ENCODE assay signal across 15 cellular contexts in genomic region chr13:97506511-97506910, GRCh38.
DNase-seq lines count a peak whose midpoint lies in the region; ATAC-seq and TF ChIP-seq lines count a peak whose summit lies in the region.
"Had no signal": no experiment of that assay in that cellular context is flagged by ENCODE, and none has a peak within 500 bp of the region (broad histone marks: within the 10 kb centered on the region; RNA-seq: fewer than 3 reads in every experiment).

No MANE protein-coding gene starts in this region.

- no peaks in the 10 kb centered on the region for H3K79me2 ChIP-seq in smooth muscle cell (ENCODE audit: low read depth)

- ATAC-seq in HG03280 (IDR thresholded peaks at IDR 0.05; ENCODE audit: unreplicated experiment): no peak
- no peak for ATAC-seq in HG03460 (IDR thresholded peaks at IDR 0.05; ENCODE audit: unreplicated experiment)
- ATAC-seq: left colon; naive thymus-derived CD4-positive, alpha-beta T cell; psoas muscle had no signal

- DNase-seq in GM04504 (ENCODE audit: low read depth) (peak; percentile 18), SHP77 (lab: John Stamatoyannopoulos, UW) (peak; percentile 68 to 83), fibroblast of pulmonary artery (ENCODE audit: low read depth) (peak; percentile 79), non-pigmented ciliary epithelial cell (ENCODE audit: low read depth) (peak; percentile 13), smooth muscle cell (lab: John Stamatoyannopoulos, UW; ENCODE audit: unreplicated experiment) (no peak)
- no peak for DNase-seq in activated T-helper 2 cell treated with anti-CD3 and anti-CD28 coated beads, Interferon-gamma antibody, Interleukin-2, Interleukin-4, amounts not matched to agents 10 μg/mL and 5 μg/mL and 100 μg/mL, durations not matched to agents 14 hours and 24 hours and 36 hours (ENCODE audit: low spot score)
- DNase-seq: activated naive CD4-positive, alpha-beta T cell treated with anti-CD3 and anti-CD28 coated beads, Interleukin-2, amount 50 U/mL, for 16 hours; DMS79 treated with DMSO at 0.1 percent for 48 hours; endodermal cell; left colon; naive thymus-derived CD4-positive, alpha-beta T cell; psoas muscle; SW 1271 had no signal

- no peaks in the 10 kb centered on the region for H3K9me3 Mint-ChIP-seq in activated T-helper 2 cell treated with anti-CD3 and anti-CD28 coated beads, Interferon-gamma antibody, Interleukin-2, Interleukin-4, amounts not matched to agents 10 μg/mL and 5 μg/mL and 100 μg/mL, durations not matched to agents 14 hours and 24 hours and 36 hours

- H3K4me3 Mint-ChIP-seq in activated T-helper 2 cell treated with anti-CD3 and anti-CD28 coated beads, Interferon-gamma antibody, Interleukin-2, Interleukin-4, amounts not matched to agents 10 μg/mL and 5 μg/mL and 100 μg/mL, durations not matched to agents 14 hours and 24 hours and 36 hours (ENCODE audit: low read depth): no peak overlapping the region
- H3K4me3 Mint-ChIP-seq: endodermal cell; naive thymus-derived CD4-positive, alpha-beta T cell had no signal

- intact Hi-C loops in activated T-helper 2 cell treated with anti-CD3 and anti-CD28 coated beads, Interferon-gamma antibody, Interleukin-2, Interleukin-4, amounts not matched to agents 10 μg/mL and 5 μg/mL and 100 μg/mL, durations not matched to agents 14 hours and 24 hours and 36 hours (cut with micrococcal nuclease): no loop called here

- H3K4me2 ChIP-seq in smooth muscle cell: no peak overlapping the region

- no peaks in the 10 kb centered on the region for H3K4me1 Mint-ChIP-seq in activated T-helper 2 cell treated with anti-CD3 and anti-CD28 coated beads, Interferon-gamma antibody, Interleukin-2, Interleukin-4, amounts not matched to agents 10 μg/mL and 5 μg/mL and 100 μg/mL, durations not matched to agents 14 hours and 24 hours and 36 hours (ENCODE audit: low read depth)
- H3K4me1 Mint-ChIP-seq: endodermal cell; naive thymus-derived CD4-positive, alpha-beta T cell had no signal

- no peaks in the 10 kb centered on the region for H3K36me3 ChIP-seq in smooth muscle cell (ENCODE audit: low read depth)

- H3K27me3 ChIP-seq in smooth muscle cell (ENCODE audit: low read depth): no peaks in the 10 kb centered on the region

- no peaks in the 10 kb centered on the region for H3K36me3 Mint-ChIP-seq in activated T-helper 2 cell treated with anti-CD3 and anti-CD28 coated beads, Interferon-gamma antibody, Interleukin-2, Interleukin-4, amounts not matched to agents 10 μg/mL and 5 μg/mL and 100 μg/mL, durations not matched to agents 14 hours and 24 hours and 36 hours (ENCODE audit: low read depth)
- H3K36me3 Mint-ChIP-seq: naive thymus-derived CD4-positive, alpha-beta T cell had no signal

- H3K9me3 ChIP-seq in smooth muscle cell (replicated peaks; ENCODE audit: low read depth): no peaks in the 10 kb centered on the region

- H3K4me3 ChIP-seq in fibroblast of pulmonary artery (replicated peaks; ENCODE audit: low read depth, low read length) (no peak overlapping the region), smooth muscle cell (no peak overlapping the region)
- H3K4me3 ChIP-seq: psoas muscle had no signal

- no peaks in the 10 kb centered on the region for H3K4me1 ChIP-seq in smooth muscle cell (ENCODE audit: low read depth)
- H3K4me1 ChIP-seq: psoas muscle had no signal

- H3K27me3 Mint-ChIP-seq in activated T-helper 2 cell treated with anti-CD3 and anti-CD28 coated beads, Interferon-gamma antibody, Interleukin-2, Interleukin-4, amounts not matched to agents 10 μg/mL and 5 μg/mL and 100 μg/mL, durations not matched to agents 14 hours and 24 hours and 36 hours (ENCODE audit: low read depth): peaks cover 4% of the 10 kb centered on the region

- H3K27ac Mint-ChIP-seq in activated T-helper 2 cell treated with anti-CD3 and anti-CD28 coated beads, Interferon-gamma antibody, Interleukin-2, Interleukin-4, amounts not matched to agents 10 μg/mL and 5 μg/mL and 100 μg/mL, durations not matched to agents 14 hours and 24 hours and 36 hours: no peak overlapping the region
- H3K27ac Mint-ChIP-seq: endodermal cell; naive thymus-derived CD4-positive, alpha-beta T cell had no signal

- TF ChIP-seq CTCF in fibroblast of pulmonary artery (IDR thresholded peaks at IDR 0.05; ENCODE audit: low read length, missing control alignments): no peak
- TF ChIP-seq CTCF in smooth muscle cell (IDR thresholded peaks at IDR 0.05; ENCODE audit: borderline replicate concordance, insufficient read depth, poor library complexity, severe bottlenecking): no peak

- no peak overlapping the region for H3K27ac ChIP-seq in smooth muscle cell (ENCODE audit: low read depth)
- H3K27ac ChIP-seq: psoas muscle had no signal

- H4K20me1 ChIP-seq in smooth muscle cell (ENCODE audit: low read depth): no peaks in the 10 kb centered on the region

- H3K9ac ChIP-seq in smooth muscle cell (ENCODE audit: low read depth): no peak overlapping the region

- no peak overlapping the region for H2AFZ ChIP-seq in smooth muscle cell (ENCODE audit: low read depth)

- WGBS in smooth muscle cell (ENCODE audit: low lambda C conversion rate): 59% methylated on average over 4 of the region's 4 CpGs

- no peaks in the 10 kb centered on the region for H3F3A ChIP-seq in smooth muscle cell (ENCODE audit: low read depth)

Comparison
In these comparisons a context has a peak if more than half of its experiments do, and no peak if none do; other contexts are left out.
1. DNase-seq: peak in GM04504 (single experiment), SHP77 (2 of 2), fibroblast of pulmonary artery (single experiment) and non-pigmented ciliary epithelial cell (single experiment); none in smooth muscle cell (single experiment) and activated T-helper 2 cell treated with anti-CD3 and anti-CD28 coated beads, Interferon-gamma antibody, Interleukin-2, Interleukin-4, amounts not matched to agents 10 μg/mL and 5 μg/mL and 100 μg/mL, durations not matched to agents 14 hours and 24 hours and 36 hours (single experiment).